In genomic region chr1:153776352-153776751, GRCh38 we compare ENCODE assay signal across 1 cellular context.
TF ChIP-seq lines count a peak whose summit lies in the region.

No MANE protein-coding gene starts in this region.

TF ChIP-seq in GM23338, 12 proteins besides CTCF, POLR2A, EP300 and RAD21 (continued from another document):
- TF ChIP-seq EZH2phosphoT487 (IDR thresholded peaks at IDR 0.05; ENCODE audit: unreplicated experiment): no peak
- no peak for TF ChIP-seq ETS1 (IDR thresholded peaks at IDR 0.05)
- TF ChIP-seq STAT1 (IDR thresholded peaks at IDR 0.05; ENCODE audit: unreplicated experiment): no peak
- TF ChIP-seq CREB1 (CRISPR knock-in tag; IDR thresholded peaks at IDR 0.05; ENCODE audit: low read depth): no peak
- TF ChIP-seq POLR2AphosphoS5 (IDR thresholded peaks at IDR 0.05; ENCODE audit: low read depth): no peak
